23 cellular contexts compared by ENCODE assay signal in the genomic region with DNA sequence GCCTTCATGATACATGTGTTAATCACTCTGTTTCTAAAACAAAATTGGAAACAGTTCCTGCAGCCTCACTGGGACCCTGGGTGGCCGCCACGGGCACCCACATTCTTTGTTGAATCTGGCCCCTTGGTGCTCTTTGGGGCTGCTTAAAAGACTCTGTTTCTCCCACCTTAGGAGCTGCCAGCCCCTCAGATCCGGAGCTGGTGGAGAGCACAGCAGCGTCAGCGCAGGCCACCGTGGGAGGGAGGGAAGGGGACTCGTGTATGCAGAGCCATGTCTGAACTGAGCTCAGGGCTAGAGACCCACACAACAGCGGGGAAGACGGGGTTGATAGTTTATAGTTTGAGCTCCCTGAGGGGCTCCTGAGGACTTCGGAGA.
DNase-seq lines count a peak whose midpoint lies in the region; ATAC-seq and TF ChIP-seq lines count a peak whose summit lies in the region.
"Had no signal": no experiment of that assay in that cellular context is flagged by ENCODE, and none has a peak within 500 bp of the region (broad histone marks: within the 10 kb centered on the region; RNA-seq: fewer than 3 reads in every experiment).

No MANE protein-coding gene starts in this region.

- WGBS in esophagus squamous epithelium, 2 donors, result 55 to 59% methylated on average over 6 to 9 of the region's 10 CpGs

- no peaks in the 10 kb centered on the region for H3K27me3 ChIP-seq in BLaER1 treated with 17β-estradiol and CSF1 and Interleukin-3, amounts not matched to agents 10 nM and 100 nM
- H3K27me3 ChIP-seq in esophagus squamous epithelium, result no peaks in the 10 kb centered on the region

- H3K9ac ChIP-seq in BLaER1 treated with 17β-estradiol and CSF1 and Interleukin-3, amounts not matched to agents 10 nM and 100 nM, result peak overlapping the region in 2 of 11 experiments; percentile 11 to 22; a peak in 2 of 22 replicates

- TF ChIP-seq POLR2A in NB4 (IDR thresholded peaks at IDR 0.05; ENCODE audit: extremely low read depth, insufficient read length), result no peak
- TF ChIP-seq POLR2A in esophagus squamous epithelium (IDR thresholded peaks at IDR 0.05), result no peak

- H3K4me2 ChIP-seq in BLaER1 treated with 17β-estradiol and CSF1 and Interleukin-3, amounts not matched to agents 10 nM and 100 nM, result peak overlapping the region; percentile 51 to 91 (median 73)

- ATAC-seq in sciatic nerve, result peak; percentile 20
- ATAC-seq in GM18517 (IDR thresholded peaks at IDR 0.05; ENCODE audit: unreplicated experiment), result no peak
- ATAC-seq in HG03039 (IDR thresholded peaks at IDR 0.05; ENCODE audit: unreplicated experiment), result no peak
- ATAC-seq in left lobe of liver, result no peak
- ATAC-seq: activated CD8-positive, alpha-beta memory T cell treated with anti-CD3 and anti-CD28 coated beads, Interleukin-2, amount 10 ng/mL, durations not matched to agents 7 days and 5 days; left colon had no signal

- no peaks in the 10 kb centered on the region for H4K20me1 ChIP-seq in BLaER1 treated with 17β-estradiol and CSF1 and Interleukin-3, amounts not matched to agents 10 nM and 100 nM

- H3K36me3 ChIP-seq in BLaER1 treated with 17β-estradiol and CSF1 and Interleukin-3, amounts not matched to agents 10 nM and 100 nM, result no peaks in the 10 kb centered on the region
- H3K36me3 ChIP-seq in esophagus squamous epithelium, result no peaks in the 10 kb centered on the region

- DNase-seq in NB4 (ENCODE audit: low read depth), result no peak
- DNase-seq in esophagus squamous epithelium (lab: John Stamatoyannopoulos, UW), result no peak
- no peak for DNase-seq in sciatic nerve (ENCODE audit: low spot score)
- no peak for DNase-seq in left lobe of liver (ENCODE audit: low spot score)
- no peak for DNase-seq in foreskin fibroblast
- DNase-seq: activated CD8-positive, alpha-beta memory T cell treated with anti-CD3 and anti-CD28 coated beads, Interleukin-2, amount 10 ng/mL, durations not matched to agents 7 days and 5 days; activated naive CD4-positive, alpha-beta T cell treated with Interleukin-2 at 50 U/mL for 16 hours; activated T-cell treated with anti-CD3 and anti-CD28 coated beads, Interleukin-2, amount 50 U/mL, for 72 hours; COR-L47; DMS79; effector memory CD4-positive, alpha-beta T cell; erythroblast; GDM1; left colon; naive B cell; NCI-H187; NCI-H2171; SIG-M5; SW 1271 had no signal

- H3K27ac ChIP-seq in BLaER1 treated with 17β-estradiol and CSF1 and Interleukin-3, amounts not matched to agents 10 nM and 100 nM, result peak overlapping the region in 4 of 11 experiments; percentile 8 to 25 (median 16); a peak in 2 of 22 replicates
- H3K27ac ChIP-seq in esophagus squamous epithelium, result peak overlapping the region; percentile 9 to 63 (median 40)

- H3K4me1 ChIP-seq in BLaER1 treated with 17β-estradiol and CSF1 and Interleukin-3, amounts not matched to agents 10 nM and 100 nM, result peaks cover 65 to 82% (median 71%) of the 10 kb centered on the region in 10 experiments
- peaks cover 15 to 38% (median 22%) of the 10 kb centered on the region in 3 donors for H3K4me1 ChIP-seq in esophagus squamous epithelium

- no peaks in the 10 kb centered on the region for H3K9me3 ChIP-seq in BLaER1 treated with 17β-estradiol and CSF1 and Interleukin-3, amounts not matched to agents 10 nM and 100 nM (replicated peaks in 1 of 11)
- H3K9me3 ChIP-seq in esophagus squamous epithelium, result no peaks in the 10 kb centered on the region

- TF ChIP-seq CTCF in NB4 (IDR thresholded peaks at IDR 0.05; ENCODE audit: low read depth, low read length) (no peak), esophagus squamous epithelium (IDR thresholded peaks at IDR 0.05) (no peak), foreskin fibroblast (IDR thresholded peaks at IDR 0.05; ENCODE audit: low read depth, low read length) (no peak)

- no peak overlapping the region for H3K4me3 ChIP-seq in BLaER1 treated with 17β-estradiol and CSF1 and Interleukin-3, amounts not matched to agents 10 nM and 100 nM
- H3K4me3 ChIP-seq in NB4 (ENCODE audit: low read depth, low read length) (peak overlapping the region; percentile 21), esophagus squamous epithelium (no peak overlapping the region), foreskin fibroblast (ENCODE audit: low read depth in 1 of 2, low read length in 2 of 2) (no peak overlapping the region)
- H3K4me3 ChIP-seq: coronary artery had no signal

- intact Hi-C loops in esophagus squamous epithelium (cut with DNase I), result no loop called here
- intact Hi-C loops in sciatic nerve (cut with DNase I), result no loop called here
